In the genomic region with DNA sequence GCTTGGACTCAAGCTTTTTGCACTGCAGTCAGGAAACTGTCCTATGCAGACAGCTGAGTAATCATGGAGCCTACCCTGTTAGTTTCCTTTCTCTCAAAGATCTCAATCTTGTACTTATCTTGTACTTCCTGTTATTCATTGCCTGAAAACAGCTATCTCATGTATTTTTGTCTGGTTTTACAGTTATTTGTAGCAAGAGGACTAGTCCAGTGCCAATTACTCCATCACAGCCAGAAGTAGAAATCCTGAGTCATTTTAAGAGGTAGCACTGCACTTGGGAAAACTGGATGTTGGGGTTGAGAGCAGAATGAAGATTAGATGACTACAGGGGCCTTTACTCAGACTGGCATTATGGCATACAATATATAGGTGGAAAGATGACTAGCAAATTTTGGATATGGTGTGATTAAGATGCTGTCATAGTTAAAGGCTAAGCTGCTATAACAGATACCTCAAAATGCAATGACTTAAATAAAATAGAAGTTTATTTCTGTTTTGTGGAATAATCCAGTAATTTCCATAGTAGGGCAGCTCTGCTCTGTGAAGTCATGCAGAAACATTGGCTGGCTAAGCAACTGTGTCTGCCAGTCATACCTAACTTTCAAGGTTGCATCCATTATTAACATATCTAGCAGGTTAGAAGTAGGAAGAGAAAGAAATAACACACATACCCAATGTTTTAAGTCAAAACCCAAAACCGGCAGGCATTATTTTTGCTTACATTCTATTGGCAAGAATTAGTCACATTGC, we compare ENCODE assay signal across 8 cellular contexts. TPM values are rescaled to one million over a fixed set of nuclear protein-coding genes. Genes with fewer than 3 reads are reported as not detected.
DNase-seq lines count a peak whose midpoint lies in the region; ATAC-seq and TF ChIP-seq lines count a peak whose summit lies in the region.

No MANE protein-coding gene starts in this region.

- no peak overlapping the region for H2BK120ac ChIP-seq in mesenchymal stem cell (ENCODE audit: low read depth, low read length)

- no peaks in the 10 kb centered on the region for H3K27me3 ChIP-seq in mesenchymal stem cell (ENCODE audit: control insufficient read depth in 1 of 2, insufficient read depth in 1 of 2, low read length in 2 of 2)
- no peaks in the 10 kb centered on the region for H3K27me3 ChIP-seq in MG63

- in situ Hi-C loops in GM13977 (cut with MboI; ENCODE audit: low pct_unique_long_range_greater_than_20kb, low sequenced_read_pairs, unreplicated experiment) = no loop called here
- in situ Hi-C loops in ACHN (cut with HindIII; ENCODE audit: low pct_ligation_motif_present, low pct_unique_long_range_greater_than_20kb, low sequenced_read_pairs) = no loop called here

- H2BK5ac ChIP-seq in mesenchymal stem cell (ENCODE audit: low read depth, low read length, poor library complexity, severe bottlenecking) = no peak overlapping the region

- WGBS in mesenchymal stem cell = no CpG with 5 or more reads among the region's 1 CpG

- peak; percentile 73 for ATAC-seq in HG02973 (IDR thresholded peaks at IDR 0.05; ENCODE audit: unreplicated experiment)

- no peak overlapping the region for H2AK5ac ChIP-seq in mesenchymal stem cell (ENCODE audit: low read length, severe bottlenecking)

- H4K8ac ChIP-seq in mesenchymal stem cell (ENCODE audit: low read length) = no peak overlapping the region

- H3K18ac ChIP-seq in mesenchymal stem cell (ENCODE audit: low read depth in 1 of 2, low read length in 2 of 2) = no peak overlapping the region

- H3K27ac ChIP-seq in mesenchymal stem cell (ENCODE audit: low read length, poor library complexity, severe bottlenecking) = no peak overlapping the region

- no peak overlapping the region for H2BK12ac ChIP-seq in mesenchymal stem cell (ENCODE audit: low read length in 2 of 2)

- no peaks in the 10 kb centered on the region for H3K79me1 ChIP-seq in mesenchymal stem cell (replicated peaks; ENCODE audit: low read length, poor library complexity, severe bottlenecking)

- H3K4me3 Mint-ChIP-seq in activated T-helper 1 cell treated with anti-CD3 and anti-CD28 coated beads, Interleukin-12 subunit alpha, Interleukin-12 subunit beta, Interleukin-2, Interleukin-4 antibody, amounts not matched to agents 30 ng/mL and 10 ng/mL and 1 ng/mL, durations not matched to agents 14 hours and 24 hours and 36 hours = peak overlapping the region; percentile 5

- DNase-seq in GM13977 (ENCODE audit: low spot score) = peak; percentile 16
- DNase-seq in activated T-helper 1 cell treated with anti-CD3 and anti-CD28 coated beads, Interleukin-12 subunit alpha, Interleukin-12 subunit beta, Interleukin-2, Interleukin-4 antibody, amounts not matched to agents 30 ng/mL and 10 ng/mL and 1 ng/mL, durations not matched to agents 14 hours and 24 hours and 36 hours (ENCODE audit: low spot score) = no peak
- peak; percentile 79 for DNase-seq in mesenchymal stem cell
- no peak for DNase-seq in HuH-7.5 (ENCODE audit: low spot score)
- DNase-seq in ACHN = no peak
- DNase-seq in MG63 = no peak
- no peak for DNase-seq in Ammon's horn (ENCODE audit: low spot score)

- H3K4me1 ChIP-seq in mesenchymal stem cell (ENCODE audit: control insufficient read depth, insufficient read depth, low read depth, low read length) = no peaks in the 10 kb centered on the region

- no peak overlapping the region for H2AFZ ChIP-seq in mesenchymal stem cell (ENCODE audit: low read depth, low read length)

- TF ChIP-seq CTCF in GM13977 (IDR thresholded peaks at IDR 0.05; ENCODE audit: extremely low read depth, insufficient read depth, missing control alignments) = no peak

- H3K9ac ChIP-seq in mesenchymal stem cell (ENCODE audit: low read length) = no peak overlapping the region

- no peak overlapping the region for H2BK15ac ChIP-seq in mesenchymal stem cell (ENCODE audit: low read depth, poor library complexity, severe bottlenecking)

- H3K9me3 ChIP-seq in mesenchymal stem cell (ENCODE audit: control insufficient read depth, low read length) = no peaks in the 10 kb centered on the region
- H3K9me3 ChIP-seq in MG63 = no peaks in the 10 kb centered on the region

- peaks cover 21% of the 10 kb centered on the region for H3K9me3 Mint-ChIP-seq in activated T-helper 1 cell treated with anti-CD3 and anti-CD28 coated beads, Interleukin-12 subunit alpha, Interleukin-12 subunit beta, Interleukin-2, Interleukin-4 antibody, amounts not matched to agents 30 ng/mL and 10 ng/mL and 1 ng/mL, durations not matched to agents 14 hours and 24 hours and 36 hours

- H4K91ac ChIP-seq in mesenchymal stem cell (ENCODE audit: low read length) = no peak overlapping the region

- H3K36me3 Mint-ChIP-seq in activated T-helper 1 cell treated with anti-CD3 and anti-CD28 coated beads, Interleukin-12 subunit alpha, Interleukin-12 subunit beta, Interleukin-2, Interleukin-4 antibody, amounts not matched to agents 30 ng/mL and 10 ng/mL and 1 ng/mL, durations not matched to agents 14 hours and 24 hours and 36 hours (ENCODE audit: low read depth) = peaks cover 8% of the 10 kb centered on the region

- no peak overlapping the region for H3K4me2 ChIP-seq in mesenchymal stem cell (ENCODE audit: low read length, poor library complexity, severe bottlenecking)

- H3K4me1 Mint-ChIP-seq in activated T-helper 1 cell treated with anti-CD3 and anti-CD28 coated beads, Interleukin-12 subunit alpha, Interleukin-12 subunit beta, Interleukin-2, Interleukin-4 antibody, amounts not matched to agents 30 ng/mL and 10 ng/mL and 1 ng/mL, durations not matched to agents 14 hours and 24 hours and 36 hours (ENCODE audit: low read depth) = peaks cover 15% of the 10 kb centered on the region

- H3K14ac ChIP-seq in mesenchymal stem cell (ENCODE audit: low read length in 2 of 2) = no peak overlapping the region

- no peak overlapping the region for H3K23ac ChIP-seq in mesenchymal stem cell (ENCODE audit: low read length in 2 of 2)

- peak overlapping the region; percentile 78 for H3K27ac Mint-ChIP-seq in activated T-helper 1 cell treated with anti-CD3 and anti-CD28 coated beads, Interleukin-12 subunit alpha, Interleukin-12 subunit beta, Interleukin-2, Interleukin-4 antibody, amounts not matched to agents 30 ng/mL and 10 ng/mL and 1 ng/mL, durations not matched to agents 14 hours and 24 hours and 36 hours

- peaks cover 3% of the 10 kb centered on the region for H3K27me3 Mint-ChIP-seq in activated T-helper 1 cell treated with anti-CD3 and anti-CD28 coated beads, Interleukin-12 subunit alpha, Interleukin-12 subunit beta, Interleukin-2, Interleukin-4 antibody, amounts not matched to agents 30 ng/mL and 10 ng/mL and 1 ng/mL, durations not matched to agents 14 hours and 24 hours and 36 hours (ENCODE audit: insufficient read depth)

- H3K4me3 ChIP-seq in mesenchymal stem cell (ENCODE audit: insufficient read depth in 1 of 2, low read depth in 1 of 2, low read length in 2 of 2) (no peak overlapping the region), MG63 (no peak overlapping the region)

- H3K36me3 ChIP-seq in mesenchymal stem cell (ENCODE audit: control insufficient read depth in 1 of 2, insufficient read depth in 2 of 2, low read depth in 1 of 2, low read length in 2 of 2) (no peaks in the 10 kb centered on the region), MG63 (no peaks in the 10 kb centered on the region)

- intact Hi-C loops in activated T-helper 1 cell treated with anti-CD3 and anti-CD28 coated beads, Interleukin-12 subunit alpha, Interleukin-12 subunit beta, Interleukin-2, Interleukin-4 antibody, amounts not matched to agents 30 ng/mL and 10 ng/mL and 1 ng/mL, durations not matched to agents 14 hours and 24 hours and 36 hours (cut with micrococcal nuclease) = loop anchor here (1.0 to 2.0 kb wide), 2 partner anchors 21 to 38 kb away; partner anchors contain the start of genes CHMP3 and RNF103

- H3K4ac ChIP-seq in mesenchymal stem cell (ENCODE audit: low read depth in 1 of 2, low read length in 2 of 2) = no peak overlapping the region

RNA-seq across cellular contexts. Expression of gene CHMP3, which starts 21.1 kb away (rescaled TPM):
- total RNA-seq in activated T-helper 1 cell treated with anti-CD3 and anti-CD28 coated beads, Interleukin-12 subunit alpha, Interleukin-12 subunit beta, Interleukin-2, Interleukin-4 antibody, amounts not matched to agents 30 ng/mL and 10 ng/mL and 1 ng/mL, durations not matched to agents 14 hours and 24 hours and 36 hours = 27.7 and 27.9 TPM in 2 replicates
- 76.1 TPM for polyA plus RNA-seq in mesenchymal stem cell (2013, experiment 1 of 2)
- polyA plus RNA-seq in mesenchymal stem cell (2013, experiment 2 of 2) = 77.7 TPM
- total RNA-seq in MG63 (2014; rRNA removed; shearing (Covaris generic); ENCODE audit: low replicate concordance) = 52.5 and 69.4 TPM in 2 replicates

RNA-seq across cellular contexts. Expression of gene RNF103, which starts 39.3 kb away (rescaled TPM):
- total RNA-seq in activated T-helper 1 cell treated with anti-CD3 and anti-CD28 coated beads, Interleukin-12 subunit alpha, Interleukin-12 subunit beta, Interleukin-2, Interleukin-4 antibody, amounts not matched to agents 30 ng/mL and 10 ng/mL and 1 ng/mL, durations not matched to agents 14 hours and 24 hours and 36 hours = 13.6 and 14.3 TPM in 2 replicates
- polyA plus RNA-seq in mesenchymal stem cell (2013, experiment 1 of 2) = 16.0 TPM
- 15.8 TPM for polyA plus RNA-seq in mesenchymal stem cell (2013, experiment 2 of 2)
- 8.8 and 10.0 TPM in 2 replicates for total RNA-seq in MG63 (2014; rRNA removed; shearing (Covaris generic); ENCODE audit: low replicate concordance)

Comparison
In these comparisons a context has a peak if more than half of its experiments do, and no peak if none do; other contexts are left out.
1. DNase-seq: peak in GM13977 (single experiment) and mesenchymal stem cell (single experiment); none in activated T-helper 1 cell treated with anti-CD3 and anti-CD28 coated beads, Interleukin-12 subunit alpha, Interleukin-12 subunit beta, Interleukin-2, Interleukin-4 antibody, amounts not matched to agents 30 ng/mL and 10 ng/mL and 1 ng/mL, durations not matched to agents 14 hours and 24 hours and 36 hours (single experiment), HuH-7.5 (single experiment), ACHN (single experiment), MG63 (single experiment) and Ammon's horn (single experiment).